In genomic region chr10:22903694-22904093, GRCh38 we compare ENCODE assay signal across 4 cellular contexts.
TF ChIP-seq lines count a peak whose summit lies in the region.

No MANE protein-coding gene starts in this region.

TF ChIP-seq in HepG2, 621 proteins besides CTCF, POLR2A, EP300 and RAD21:
- TF ChIP-seq MAFF (IDR thresholded peaks at IDR 0.05; ENCODE audit: low read depth, low read length) (peak; percentile 55), PAF1 (CRISPR knock-in tag; IDR thresholded peaks at IDR 0.05) (no peak), WIZ (CRISPR knock-in tag; IDR thresholded peaks at IDR 0.05) (no peak), MAFK (conservative IDR thresholded peaks at IDR 0.05 in 1 of 2, IDR thresholded peaks at IDR 0.05 in 1 of 2; ENCODE audit: low read length in 2 of 2) (peak; percentile 38 to 77; a peak in 3 of 4 replicates)
TF ChIP-seq in HepG2: peak in this region for 2.

TF ChIP-seq in A549, 52 proteins besides CTCF, POLR2A, EP300 and RAD21:
- TF ChIP-seq REST (IDR thresholded peaks at IDR 0.05) (no peak), MAFK (IDR thresholded peaks at IDR 0.05; ENCODE audit: partially characterized antibody) (peak; percentile 57)
TF ChIP-seq in A549: peak in this region for 1.

TF ChIP-seq in IMR-90, 13 proteins besides CTCF, POLR2A, EP300 and RAD21:
- TF ChIP-seq, protein P1, sequence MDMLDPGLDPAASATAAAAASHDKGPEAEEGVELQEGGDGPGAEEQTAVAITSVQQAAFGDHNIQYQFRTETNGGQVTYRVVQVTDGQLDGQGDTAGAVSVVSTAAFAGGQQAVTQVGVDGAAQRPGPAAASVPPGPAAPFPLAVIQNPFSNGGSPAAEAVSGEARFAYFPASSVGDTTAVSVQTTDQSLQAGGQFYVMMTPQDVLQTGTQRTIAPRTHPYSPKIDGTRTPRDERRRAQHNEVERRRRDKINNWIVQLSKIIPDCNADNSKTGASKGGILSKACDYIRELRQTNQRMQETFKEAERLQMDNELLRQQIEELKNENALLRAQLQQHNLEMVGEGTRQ (IDR thresholded peaks at IDR 0.05; ENCODE audit: low read depth, low read length): no peak
- TF ChIP-seq MAFK (IDR thresholded peaks at IDR 0.05; ENCODE audit: low read depth, low read length): peak; percentile 68

TF ChIP-seq in K562, 482 proteins besides CTCF, POLR2A, EP300 and RAD21:
- TF ChIP-seq, protein P2, sequence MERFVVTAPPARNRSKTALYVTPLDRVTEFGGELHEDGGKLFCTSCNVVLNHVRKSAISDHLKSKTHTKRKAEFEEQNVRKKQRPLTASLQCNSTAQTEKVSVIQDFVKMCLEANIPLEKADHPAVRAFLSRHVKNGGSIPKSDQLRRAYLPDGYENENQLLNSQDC (CRISPR knock-in tag; IDR thresholded peaks at IDR 0.05): no peak
- TF ChIP-seq ILK (tag; IDR thresholded peaks at IDR 0.05; ENCODE audit: borderline replicate concordance, low read depth) (no peak), NR2F6 (CRISPR knock-in tag; IDR thresholded peaks at IDR 0.05) (no peak), ZNF780A (CRISPR knock-in tag; IDR thresholded peaks at IDR 0.05) (no peak), MAFK (IDR thresholded peaks at IDR 0.05; ENCODE audit: low read length) (peak; percentile 7; the same call in 1 of the 2 replicates), ZBTB7A (IDR thresholded peaks at IDR 0.05; ENCODE audit: borderline replicate concordance, control insufficient read depth, low read depth, low read length) (no peak), SMC3 (conservative IDR thresholded peaks at IDR 0.05; ENCODE audit: insufficient read depth, low read depth, low read length) (no peak), C11orf30 (IDR thresholded peaks at IDR 0.05; ENCODE audit: low read depth) (peak; percentile 59), ZNF583 (CRISPR knock-in tag; IDR thresholded peaks at IDR 0.05) (no peak), RNF219 (CRISPR knock-in tag; IDR thresholded peaks at IDR 0.05) (no peak), NUFIP1 (IDR thresholded peaks at IDR 0.05; ENCODE audit: partially characterized antibody) (no peak), ZNF431 (CRISPR knock-in tag; IDR thresholded peaks at IDR 0.05) (no peak), TOE1 (IDR thresholded peaks at IDR 0.05; ENCODE audit: borderline replicate concordance) (no peak), TOE1 (CRISPR knock-in tag; IDR thresholded peaks at IDR 0.05; ENCODE audit: borderline replicate concordance, low read depth) (no peak), ILF3 (IDR thresholded peaks at IDR 0.05; ENCODE audit: borderline replicate concordance) (no peak), SOX6 (IDR thresholded peaks at IDR 0.05) (no peak), IRF9 (tag; IDR thresholded peaks at IDR 0.05) (no peak), ZNF316 (IDR thresholded peaks at IDR 0.05) (peak; percentile 80), HDAC1 (IDR thresholded peaks at IDR 0.05) (no peak), MAFF (IDR thresholded peaks at IDR 0.05; ENCODE audit: low read length) (peak; percentile 37; the same call in 1 of the 2 replicates), ZC3H8 (IDR thresholded peaks at IDR 0.05) (no peak), CAMTA2 (CRISPR knock-in tag; conservative IDR thresholded peaks at IDR 0.05) (no peak), CHD2 (IDR thresholded peaks at IDR 0.05; ENCODE audit: low read depth, low read length) (no peak), ZFPM2 (CRISPR knock-in tag; IDR thresholded peaks at IDR 0.05) (no peak), FOXJ2 (tag; IDR thresholded peaks at IDR 0.05) (no peak), SREBF2 (CRISPR knock-in tag; IDR thresholded peaks at IDR 0.05) (no peak), CEBPB (tag; IDR thresholded peaks at IDR 0.05) (no peak), MAFG (tag; conservative IDR thresholded peaks at IDR 0.05) (peak; percentile 55; the same call in 1 of the 2 replicates), NFIX (CRISPR knock-in tag; IDR thresholded peaks at IDR 0.05; ENCODE audit: low read depth) (no peak), PRPF4 (IDR thresholded peaks at IDR 0.05; ENCODE audit: insufficient read depth, low read depth, low read length, poor library complexity, severe bottlenecking) (no peak), SAFB (IDR thresholded peaks at IDR 0.05; ENCODE audit: borderline replicate concordance, low read depth, low read length) (no peak)
- TF ChIP-seq, protein P3, sequence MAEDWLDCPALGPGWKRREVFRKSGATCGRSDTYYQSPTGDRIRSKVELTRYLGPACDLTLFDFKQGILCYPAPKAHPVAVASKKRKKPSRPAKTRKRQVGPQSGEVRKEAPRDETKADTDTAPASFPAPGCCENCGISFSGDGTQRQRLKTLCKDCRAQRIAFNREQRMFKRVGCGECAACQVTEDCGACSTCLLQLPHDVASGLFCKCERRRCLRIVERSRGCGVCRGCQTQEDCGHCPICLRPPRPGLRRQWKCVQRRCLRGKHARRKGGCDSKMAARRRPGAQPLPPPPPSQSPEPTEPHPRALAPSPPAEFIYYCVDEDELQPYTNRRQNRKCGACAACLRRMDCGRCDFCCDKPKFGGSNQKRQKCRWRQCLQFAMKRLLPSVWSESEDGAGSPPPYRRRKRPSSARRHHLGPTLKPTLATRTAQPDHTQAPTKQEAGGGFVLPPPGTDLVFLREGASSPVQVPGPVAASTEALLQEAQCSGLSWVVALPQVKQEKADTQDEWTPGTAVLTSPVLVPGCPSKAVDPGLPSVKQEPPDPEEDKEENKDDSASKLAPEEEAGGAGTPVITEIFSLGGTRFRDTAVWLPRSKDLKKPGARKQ (CRISPR knock-in tag; IDR thresholded peaks at IDR 0.05): no peak
- TF ChIP-seq, protein P4, sequence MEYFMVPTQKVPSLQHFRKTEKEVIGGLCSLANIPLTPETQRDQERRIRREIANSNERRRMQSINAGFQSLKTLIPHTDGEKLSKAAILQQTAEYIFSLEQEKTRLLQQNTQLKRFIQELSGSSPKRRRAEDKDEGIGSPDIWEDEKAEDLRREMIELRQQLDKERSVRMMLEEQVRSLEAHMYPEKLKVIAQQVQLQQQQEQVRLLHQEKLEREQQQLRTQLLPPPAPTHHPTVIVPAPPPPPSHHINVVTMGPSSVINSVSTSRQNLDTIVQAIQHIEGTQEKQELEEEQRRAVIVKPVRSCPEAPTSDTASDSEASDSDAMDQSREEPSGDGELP (CRISPR knock-in tag; IDR thresholded peaks at IDR 0.05; ENCODE audit: borderline replicate concordance): no peak
- TF ChIP-seq, protein P5, sequence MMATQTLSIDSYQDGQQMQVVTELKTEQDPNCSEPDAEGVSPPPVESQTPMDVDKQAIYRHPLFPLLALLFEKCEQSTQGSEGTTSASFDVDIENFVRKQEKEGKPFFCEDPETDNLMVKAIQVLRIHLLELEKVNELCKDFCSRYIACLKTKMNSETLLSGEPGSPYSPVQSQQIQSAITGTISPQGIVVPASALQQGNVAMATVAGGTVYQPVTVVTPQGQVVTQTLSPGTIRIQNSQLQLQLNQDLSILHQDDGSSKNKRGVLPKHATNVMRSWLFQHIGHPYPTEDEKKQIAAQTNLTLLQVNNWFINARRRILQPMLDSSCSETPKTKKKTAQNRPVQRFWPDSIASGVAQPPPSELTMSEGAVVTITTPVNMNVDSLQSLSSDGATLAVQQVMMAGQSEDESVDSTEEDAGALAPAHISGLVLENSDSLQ (IDR thresholded peaks at IDR 0.05): no peak
- TF ChIP-seq, protein P6, sequence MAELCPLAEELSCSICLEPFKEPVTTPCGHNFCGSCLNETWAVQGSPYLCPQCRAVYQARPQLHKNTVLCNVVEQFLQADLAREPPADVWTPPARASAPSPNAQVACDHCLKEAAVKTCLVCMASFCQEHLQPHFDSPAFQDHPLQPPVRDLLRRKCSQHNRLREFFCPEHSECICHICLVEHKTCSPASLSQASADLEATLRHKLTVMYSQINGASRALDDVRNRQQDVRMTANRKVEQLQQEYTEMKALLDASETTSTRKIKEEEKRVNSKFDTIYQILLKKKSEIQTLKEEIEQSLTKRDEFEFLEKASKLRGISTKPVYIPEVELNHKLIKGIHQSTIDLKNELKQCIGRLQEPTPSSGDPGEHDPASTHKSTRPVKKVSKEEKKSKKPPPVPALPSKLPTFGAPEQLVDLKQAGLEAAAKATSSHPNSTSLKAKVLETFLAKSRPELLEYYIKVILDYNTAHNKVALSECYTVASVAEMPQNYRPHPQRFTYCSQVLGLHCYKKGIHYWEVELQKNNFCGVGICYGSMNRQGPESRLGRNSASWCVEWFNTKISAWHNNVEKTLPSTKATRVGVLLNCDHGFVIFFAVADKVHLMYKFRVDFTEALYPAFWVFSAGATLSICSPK (IDR thresholded peaks at IDR 0.05; ENCODE audit: borderline replicate concordance): no peak
